ENCODE assay signal across 19 cellular contexts in the genomic region with DNA sequence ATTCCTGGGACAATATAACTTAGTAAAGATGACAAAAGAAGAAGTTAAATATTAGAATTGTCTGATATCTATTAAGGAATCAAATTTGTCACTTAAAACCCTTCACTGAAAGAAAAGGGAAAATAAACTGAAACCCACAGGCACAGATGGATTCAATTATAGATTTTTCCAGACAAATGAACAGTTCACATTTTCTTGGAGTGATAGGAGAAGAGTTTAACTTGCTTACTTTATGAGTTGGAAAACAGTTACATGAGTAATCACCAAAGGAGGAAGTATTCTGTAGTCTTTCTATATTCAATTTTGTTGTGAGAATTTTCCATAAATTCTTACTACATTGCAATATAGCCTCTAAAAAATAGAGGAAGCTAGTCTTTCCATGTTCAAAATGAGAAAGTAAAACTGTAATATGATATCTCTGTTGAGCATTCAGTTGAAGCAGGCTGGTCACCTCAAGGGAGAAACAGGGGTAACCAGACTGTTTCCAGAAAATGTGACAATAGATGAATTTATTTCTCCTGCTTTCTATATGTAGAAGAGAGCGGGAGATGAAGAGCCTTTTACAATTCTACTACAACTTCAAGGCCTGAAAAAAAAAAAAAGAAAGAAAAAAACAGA.
A peak's percentile ranks its signal among the peaks of the same experiment; 100 is the strongest.
DNase-seq lines count a peak whose midpoint lies in the region; ATAC-seq and TF ChIP-seq lines count a peak whose summit lies in the region.
"Had no signal": no experiment of that assay in that cellular context is flagged by ENCODE, and none has a peak within 500 bp of the region (broad histone marks: within the 10 kb centered on the region; RNA-seq: fewer than 3 reads in every experiment).

No MANE protein-coding gene starts in this region.

- no peak for ATAC-seq in HG03571 (IDR thresholded peaks at IDR 0.05; ENCODE audit: unreplicated experiment)
- ATAC-seq in GM21360 (IDR thresholded peaks at IDR 0.05; ENCODE audit: unreplicated experiment), result no peak
- ATAC-seq: left lung, psoas muscle had no signal

- in situ Hi-C loops in astrocyte of the spinal cord (cut with HindIII; ENCODE audit: low sequenced_read_pairs), result no loop called here

- TF ChIP-seq CTCF in astrocyte of the spinal cord (IDR thresholded peaks at IDR 0.05; ENCODE audit: low read depth, low read length), result no peak

- peak; percentile 8 for DNase-seq in NCI-H146 (lab: John Stamatoyannopoulos, UW)
- DNase-seq in NCI-H146 treated with DMSO at 0.1 percent for 48 hours (lab: John Stamatoyannopoulos, UW; ENCODE audit: unreplicated experiment), result no peak
- DNase-seq in NCI-H526 treated with DMSO at 0.1 percent for 48 hours (lab: John Stamatoyannopoulos, UW), result peak; percentile 34
- DNase-seq in astrocyte of the spinal cord (ENCODE audit: low read depth, low spot score), result peak; percentile 58
- peak; percentile 38 for DNase-seq in stromal cell of bone marrow (ENCODE audit: low read depth)
- DNase-seq in amygdala (lab: John Stamatoyannopoulos, UW), result no peak
- DNase-seq: activated CD4-positive, CD25-positive, alpha-beta regulatory T cell; activated effector memory CD4-positive, alpha-beta T cell treated with anti-CD3 and anti-CD28 coated beads, Interleukin-2, amount 50 U/mL, for 16 hours; aorta; CD4-positive, CD25-positive, alpha-beta regulatory T cell; dermis blood vessel endothelial cell; esophagus squamous epithelium; GF-D8; Karpas-422; left lung; psoas muscle; SW 1271 had no signal

- no peak overlapping the region for H3K4me3 ChIP-seq in astrocyte of the spinal cord (ENCODE audit: low read depth, low read length)
- H3K4me3 ChIP-seq: esophagus squamous epithelium, left lung, psoas muscle had no signal

Comparison
In these comparisons a context has a peak if more than half of its experiments do, and no peak if none do; other contexts are left out.
1. DNase-seq: peak in NCI-H146 (single experiment), NCI-H526 treated with DMSO at 0.1 percent for 48 hours (single experiment), astrocyte of the spinal cord (single experiment) and stromal cell of bone marrow (single experiment); none in NCI-H146 treated with DMSO at 0.1 percent for 48 hours (single experiment) and amygdala (0 of 56).